In the genomic region with DNA sequence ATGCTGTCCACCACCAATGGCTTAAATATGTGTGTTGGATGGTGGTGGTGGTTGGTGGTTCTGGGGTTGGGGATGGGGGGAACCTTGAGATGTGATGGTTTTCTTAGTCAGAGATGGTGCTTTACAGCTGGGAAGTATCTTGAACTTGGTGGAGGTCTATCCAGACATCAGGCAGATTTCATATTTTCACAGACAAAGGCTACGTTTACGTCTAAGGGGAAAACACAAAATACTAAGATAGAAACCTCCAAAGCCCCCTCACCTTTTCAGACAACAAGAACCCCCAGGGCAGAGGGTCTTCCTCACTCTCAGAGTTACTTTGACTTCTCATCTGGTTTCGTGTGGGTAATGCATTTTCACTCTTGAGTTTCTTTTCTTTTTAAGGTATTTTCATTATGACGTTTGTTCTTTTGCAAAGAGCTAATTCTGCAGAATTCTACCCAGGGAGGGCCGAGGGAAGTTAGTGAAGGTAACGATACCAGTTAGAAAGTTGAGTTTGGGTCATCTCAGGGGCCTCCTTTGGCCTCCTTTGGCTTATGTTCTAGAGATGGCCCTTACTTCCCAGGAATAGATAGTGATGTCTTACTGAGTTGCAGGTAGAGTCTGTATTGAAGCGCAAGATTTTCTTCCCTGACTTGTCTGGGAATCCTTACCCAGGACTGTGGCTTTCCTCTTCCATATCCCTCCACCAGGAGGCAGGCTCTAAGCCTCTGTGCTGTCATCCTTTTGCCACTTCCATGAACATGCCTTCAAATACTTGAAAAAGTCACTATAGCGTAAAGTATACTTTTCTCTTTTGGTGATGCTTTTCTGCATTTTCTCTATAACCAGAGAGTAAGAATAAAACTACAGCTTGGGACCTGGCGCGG, we compare ENCODE assay signal across 8 cellular contexts. TPM values are rescaled to one million over a fixed set of nuclear protein-coding genes. Genes with fewer than 3 reads are reported as not detected.
DNase-seq lines count a peak whose midpoint lies in the region; ATAC-seq and TF ChIP-seq lines count a peak whose summit lies in the region.

No MANE protein-coding gene starts in this region.

- TF ChIP-seq CTCF in GM12872 (IDR thresholded peaks at IDR 0.05; ENCODE audit: insufficient read depth, low read depth, low read length) (peak; percentile 64; the same call in 2 of the 3 replicates), MM.1S (IDR thresholded peaks at IDR 0.05; ENCODE audit: low read length) (peak; percentile 53), fibroblast of mammary gland (conservative IDR thresholded peaks at IDR 0.05; ENCODE audit: control insufficient read depth, insufficient read depth, low read depth, low read length) (peak; percentile 38), esophagus squamous epithelium (IDR thresholded peaks at IDR 0.05) (peak in 3 of 6 experiments; percentile 20 to 51 (median 22))

- DNase-seq in MM.1S (peak; percentile 55), fibroblast of mammary gland (ENCODE audit: low read depth) (peak; percentile 18), NCI-H82 treated with DMSO at 0.1 percent for 48 hours (lab: John Stamatoyannopoulos, UW; ENCODE audit: unreplicated experiment) (no peak), MG63 (no peak), esophagus squamous epithelium (lab: John Stamatoyannopoulos, UW) (no peak), right cardiac atrium (no peak)

- peak overlapping the region; percentile 26; the same call in 1 of the 2 replicates for H3K9ac ChIP-seq in MM.1S (ENCODE audit: low read length)

- H3K79me2 ChIP-seq in MM.1S (ENCODE audit: low read length), result peaks cover 99% of the 10 kb centered on the region

- H3K9me2 ChIP-seq in MM.1S (replicated peaks; ENCODE audit: insufficient read depth, low read length), result no peaks in the 10 kb centered on the region

- H3K9me3 ChIP-seq in MM.1S (replicated peaks; ENCODE audit: insufficient read depth, low read length) (no peaks in the 10 kb centered on the region), MG63 (no peaks in the 10 kb centered on the region), esophagus squamous epithelium (no peaks in the 10 kb centered on the region), right cardiac atrium (ENCODE audit: control insufficient read depth, low read length) (no peaks in the 10 kb centered on the region)

- H3K4me1 ChIP-seq in MM.1S (ENCODE audit: low read length) (peaks cover 43% of the 10 kb centered on the region), esophagus squamous epithelium (no peaks in the 10 kb centered on the region), right cardiac atrium (ENCODE audit: control insufficient read depth, insufficient read depth, low read length) (no peaks in the 10 kb centered on the region)

- peaks cover 53% of the 10 kb centered on the region for H3F3A ChIP-seq in MM.1S (ENCODE audit: insufficient read depth, low read length)

- peaks cover 51% of the 10 kb centered on the region for H4K20me1 ChIP-seq in MM.1S (ENCODE audit: insufficient read depth, low read length)

- H3K36me3 ChIP-seq in MM.1S (replicated peaks; ENCODE audit: insufficient read depth, low read length) (peaks cover 19% of the 10 kb centered on the region), MG63 (no peaks in the 10 kb centered on the region), esophagus squamous epithelium (no peaks in the 10 kb centered on the region)

- H2AFZ ChIP-seq in MM.1S (ENCODE audit: low read length), result no peak overlapping the region

- ATAC-seq in GM21576 (IDR thresholded peaks at IDR 0.05; ENCODE audit: unreplicated experiment) (peak; percentile 48), right cardiac atrium (no peak)

- H3K27me3 ChIP-seq in MM.1S (replicated peaks; ENCODE audit: insufficient read depth, low read length) (no peaks in the 10 kb centered on the region), MG63 (no peaks in the 10 kb centered on the region), esophagus squamous epithelium (no peaks in the 10 kb centered on the region), right cardiac atrium (ENCODE audit: control insufficient read depth, insufficient read depth) (no peaks in the 10 kb centered on the region)

- H3K4me3 ChIP-seq in MM.1S (ENCODE audit: low read length), result no peak overlapping the region
- no peak overlapping the region for H3K4me3 ChIP-seq in fibroblast of mammary gland (ENCODE audit: control insufficient read depth, low read depth, low read length)
- H3K4me3 ChIP-seq in MG63, result no peak overlapping the region
- H3K4me3 ChIP-seq in esophagus squamous epithelium, result no peak overlapping the region
- no peak overlapping the region for H3K4me3 ChIP-seq in right cardiac atrium (ENCODE audit: low read length)

- H3K27ac ChIP-seq in MM.1S (ENCODE audit: low read length) (peak overlapping the region; percentile 81), esophagus squamous epithelium (peak overlapping the region in 1 of 4 donors; percentile 2), right cardiac atrium (ENCODE audit: low read length) (no peak overlapping the region)

- intact Hi-C loops in esophagus squamous epithelium (cut with DNase I) (no loop called here), right cardiac atrium (cut with DNase I) (no loop called here)

- WGBS in esophagus squamous epithelium, 2 donors, result 80 to 81% methylated on average over 10 of the region's 10 CpGs
- 90% methylated on average over 10 of the region's 10 CpGs for WGBS in right cardiac atrium

- peak overlapping the region; percentile 64 for H3K4me2 ChIP-seq in MM.1S (ENCODE audit: low read depth, low read length)

- TF ChIP-seq POLR2A in esophagus squamous epithelium (IDR thresholded peaks at IDR 0.05), result no peak

RNA-seq across cellular contexts. Expression of a gene that starts 31.9 kb away (rescaled TPM):
- total RNA-seq in MG63 (2014; rRNA removed; shearing (Covaris generic); ENCODE audit: low replicate concordance), result not detected in 2 replicates
- total RNA-seq in esophagus squamous epithelium, result 1 to 10 TPM in 3 of 4 donors, under 1 TPM in 1; 0.79 to 5.0 (median 2.2) TPM
- 1 to 10 TPM in 1 of 4 donors, under 1 TPM in 3; 0.29 to 1.0 (median 0.47) TPM for total RNA-seq in right cardiac atrium
- polyA plus RNA-seq in right cardiac atrium, result 0.07 TPM

Comparison
In these comparisons a context has a peak if more than half of its experiments do, and no peak if none do; other contexts are left out.
1. DNase-seq: peak in MM.1S (single experiment) and fibroblast of mammary gland (single experiment); none in NCI-H82 treated with DMSO at 0.1 percent for 48 hours (single experiment), MG63 (single experiment), esophagus squamous epithelium (single experiment) and right cardiac atrium (0 of 3).